Comparison of ENCODE assay signal across 22 cellular contexts in genomic region chr4:166078383-166078782, GRCh38.
"Had no signal": no experiment of that assay in that cellular context is flagged by ENCODE, and none has a peak within 500 bp of the region (broad histone marks: within the 10 kb centered on the region; RNA-seq: fewer than 3 reads in every experiment).

No MANE protein-coding gene starts in this region.

- DNase-seq: dorsolateral prefrontal cortex; effector CD4-positive, alpha-beta T cell; heart left ventricle; left cardiac atrium; lower lobe of right lung; naive thymus-derived CD8-positive, alpha-beta T cell; nephron progenitor cell; nucleus accumbens; stimulated activated CD4-positive, alpha-beta T cell treated with anti-CD3 and anti-CD28 coated beads, Interleukin-12 subunit alpha, Interleukin-12 subunit beta, amount 100 ng/mL, for 4 hours; stimulated activated CD4-positive, alpha-beta T cell treated with anti-CD3 and anti-CD28 coated beads, Interleukin-1b, Interleukin-23, amount 100 ng/mL, for 48 hours; stimulated activated CD4-positive, alpha-beta T cell treated with anti-CD3 and anti-CD28 coated beads, Interleukin-4, amount 100 ng/mL, for 1 hour; stimulated activated CD8-positive, alpha-beta memory T cell treated with anti-CD3 and anti-CD28 coated beads, Interleukin-4, amount 100 ng/mL, for 48 hours; stimulated activated naive CD4-positive, alpha-beta T cell; stimulated activated naive CD8-positive, alpha-beta T cell treated with anti-CD3 and anti-CD28 coated beads, Interleukin-15, amount 100 ng/mL, for 72 hours; transverse colon had no signal

- H3K9me3 ChIP-seq: lower lobe of right lung, prostate gland, right atrium auricular region, suprapubic skin, transverse colon, vagina had no signal

- H2AFZ ChIP-seq: hepatocyte had no signal

- H3K79me2 ChIP-seq: hepatocyte had no signal

- H3K4me1 ChIP-seq: heart left ventricle, left lung, lower lobe of right lung, prostate gland, right atrium auricular region, suprapubic skin, transverse colon, vagina had no signal

- H3K36me3 ChIP-seq: heart left ventricle, left lung, lower lobe of right lung, prostate gland, right atrium auricular region, suprapubic skin, transverse colon, vagina had no signal

- H3K27ac ChIP-seq: dorsolateral prefrontal cortex, heart left ventricle, hepatocyte, left lung, lower lobe of right lung, prostate gland, right atrium auricular region, suprapubic skin, transverse colon, vagina had no signal

- H3K4me3 ChIP-seq: dorsolateral prefrontal cortex, heart left ventricle, hepatocyte, left lung, lower lobe of right lung, prostate gland, right atrium auricular region, smooth muscle cell, suprapubic skin, transverse colon, vagina had no signal

- H3K4me2 ChIP-seq: hepatocyte, smooth muscle cell had no signal

- H3K27me3 ChIP-seq: dorsolateral prefrontal cortex, heart left ventricle, hepatocyte, left lung, right atrium auricular region, suprapubic skin, transverse colon, vagina had no signal
